ENCODE assay signal across 1 cellular context in genomic region chr22:38873469-38874411, GRCh38.
TF ChIP-seq lines count a peak whose summit lies in the region.

No MANE protein-coding gene starts in this region.

TF ChIP-seq in GM12878, 131 proteins besides CTCF, POLR2A, EP300 and RAD21 (continued from another document and continues in another):
- TF ChIP-seq ATF2 (IDR thresholded peaks at IDR 0.05; ENCODE audit: low read length) (peak; percentile 70), FOXM1 (IDR thresholded peaks at IDR 0.05; ENCODE audit: low read depth, low read length) (no peak), NBN (IDR thresholded peaks at IDR 0.05) (peak; percentile 84; the same call in 1 of the 2 replicates), MTA2 (IDR thresholded peaks at IDR 0.05; ENCODE audit: low read depth) (peak; percentile 92), TCF3 (IDR thresholded peaks at IDR 0.05; ENCODE audit: borderline replicate concordance, insufficient read depth, low read depth, low read length) (peak; percentile 61; the same call in 1 of the 2 replicates), BCLAF1 (IDR thresholded peaks at IDR 0.05) (no peak), E2F4 (IDR thresholded peaks at IDR 0.05; ENCODE audit: low read depth, low read length) (peak; percentile 51; the same call in 1 of the 2 replicates), TBL1XR1 (IDR thresholded peaks at IDR 0.05; ENCODE audit: low read depth, low read length) (no peak), PML (IDR thresholded peaks at IDR 0.05; ENCODE audit: low read length) (no peak), YY1 (IDR thresholded peaks at IDR 0.05; ENCODE audit: low read depth, low read length) (no peak), ZBTB11 (CRISPR knock-in tag; IDR thresholded peaks at IDR 0.05) (no peak), MEF2B (IDR thresholded peaks at IDR 0.05; ENCODE audit: partially characterized antibody, poor library complexity, severe bottlenecking) (peak; percentile 81), RUNX3 (IDR thresholded peaks at IDR 0.05; ENCODE audit: low read length) (peak; percentile 60; the same call in 1 of the 2 replicates), IRF3 (IDR thresholded peaks at IDR 0.05) (no peak), BHLHE40 (IDR thresholded peaks at IDR 0.05; ENCODE audit: borderline replicate concordance in 1 of 2, low read depth in 2 of 2, low read length in 1 of 2) (peak; percentile 51 to 74; a peak in 3 of 4 replicates), IKZF1 (conservative IDR thresholded peaks at IDR 0.05) (peak; percentile 81; the same call in 1 of the 2 replicates), IRF4 (IDR thresholded peaks at IDR 0.05; ENCODE audit: low read depth, low read length) (peak; percentile 63; the same call in 1 of the 2 replicates), POLR2AphosphoS5 (IDR thresholded peaks at IDR 0.05; ENCODE audit: low read length) (peak; percentile 52; the same call in 1 of the 2 replicates), ZNF384 (IDR thresholded peaks at IDR 0.05; ENCODE audit: borderline replicate concordance, low read depth, low read length) (no peak), NR2C1 (IDR thresholded peaks at IDR 0.05) (no peak), HDAC2 (IDR thresholded peaks at IDR 0.05) (no peak), RCOR1 (conservative IDR thresholded peaks at IDR 0.05; ENCODE audit: low read depth, low read length) (peak; percentile 16; the same call in 1 of the 2 replicates), EED (IDR thresholded peaks at IDR 0.05; ENCODE audit: low read depth) (peak; percentile 71; the same call in 1 of the 2 replicates), ATF7 (IDR thresholded peaks at IDR 0.05; ENCODE audit: low read depth) (peak; percentile 90), ZZZ3 (IDR thresholded peaks at IDR 0.05; ENCODE audit: control insufficient read depth, insufficient read length, low read depth) (no peak), HSF1 (IDR thresholded peaks at IDR 0.05; ENCODE audit: low read depth, low read length) (no peak), STAT3 (IDR thresholded peaks at IDR 0.05; ENCODE audit: low read depth, low read length) (no peak), ZBTB4 (CRISPR knock-in tag; IDR thresholded peaks at IDR 0.05) (no peak), ASH2L (IDR thresholded peaks at IDR 0.05; ENCODE audit: borderline replicate concordance, low read depth) (no peak), SRF (IDR thresholded peaks at IDR 0.05; ENCODE audit: low read depth in 2 of 2, low read length in 2 of 2) (no peak), BMI1 (IDR thresholded peaks at IDR 0.05; ENCODE audit: borderline replicate concordance) (peak; percentile 55; the same call in 1 of the 2 replicates), CREM (IDR thresholded peaks at IDR 0.05; ENCODE audit: low read depth) (peak; percentile 85), NRF1 (conservative IDR thresholded peaks at IDR 0.05; ENCODE audit: low read depth, low read length) (no peak), HDGF (IDR thresholded peaks at IDR 0.05) (no peak), MAX (IDR thresholded peaks at IDR 0.05; ENCODE audit: low read depth, low read length) (no peak), NFYA (IDR thresholded peaks at IDR 0.05; ENCODE audit: borderline replicate concordance, low read depth, low read length) (no peak), SIN3A (IDR thresholded peaks at IDR 0.05; ENCODE audit: low read depth, low read length) (no peak), PAX8 (IDR thresholded peaks at IDR 0.05) (no peak), ZSCAN29 (IDR thresholded peaks at IDR 0.05) (no peak), SUPT20H (IDR thresholded peaks at IDR 0.05; ENCODE audit: borderline replicate concordance, control insufficient read depth, low read depth, low read length) (no peak), SMARCA5 (IDR thresholded peaks at IDR 0.05) (peak; percentile 47; the same call in 1 of the 2 replicates), ZNF687 (IDR thresholded peaks at IDR 0.05) (no peak; the same call in 1 of the 2 replicates), ESRRA (IDR thresholded peaks at IDR 0.05; ENCODE audit: low read length) (no peak)
